Comparison of ENCODE assay signal across 8 cellular contexts in the genomic region with DNA sequence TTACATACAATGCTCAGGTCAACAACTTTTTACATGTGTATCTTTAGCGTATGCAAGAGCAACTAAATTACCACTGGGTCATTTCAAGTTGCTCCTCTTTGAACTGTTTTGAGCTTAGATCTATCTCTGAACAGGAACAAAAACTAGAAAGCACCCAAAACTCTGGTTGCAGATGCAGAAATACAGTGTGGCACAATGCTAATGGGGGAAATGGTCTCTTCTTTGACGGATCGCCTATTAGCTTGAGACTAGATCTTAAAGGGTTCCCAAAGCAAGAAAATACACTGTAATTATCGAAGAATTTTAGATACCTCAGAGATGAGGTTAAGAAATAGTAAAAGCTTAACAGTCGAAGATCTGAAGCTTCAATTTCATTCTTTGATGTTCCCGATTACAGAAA. TPM values are rescaled to one million over a fixed set of nuclear protein-coding genes. Genes with fewer than 3 reads are reported as not detected.
DNase-seq lines count a peak whose midpoint lies in the region; ATAC-seq and TF ChIP-seq lines count a peak whose summit lies in the region.

No MANE protein-coding gene starts in this region.

- peaks cover 75% of the 10 kb centered on the region for H3K4me1 Mint-ChIP-seq in activated CD8-positive, alpha-beta memory T cell treated with anti-CD3 and anti-CD28 coated beads, Interleukin-2, amount 10 ng/mL, durations not matched to agents 7 days and 5 days
- peaks cover 67 to 82% of the 10 kb centered on the region in 2 donors for H3K4me1 Mint-ChIP-seq in effector memory CD8-positive, alpha-beta T cell (ENCODE audit: low read depth in 2 of 2)

- ATAC-seq in activated CD8-positive, alpha-beta memory T cell treated with anti-CD3 and anti-CD28 coated beads, Interleukin-2, amount 10 ng/mL, durations not matched to agents 7 days and 5 days, result no peak
- no peak for ATAC-seq in effector memory CD8-positive, alpha-beta T cell (replicated peaks)
- no peak for ATAC-seq in esophagus mucosa

- peaks cover 57% of the 10 kb centered on the region for H3K4me1 ChIP-seq in OCI-LY1 (ENCODE audit: insufficient read depth, low read length, severe bottlenecking)

- H4K20me1 ChIP-seq in OCI-LY1 (ENCODE audit: insufficient read depth, low read length), result no peaks in the 10 kb centered on the region
- H4K20me1 ChIP-seq in neural cell (ENCODE audit: insufficient read depth), result no peaks in the 10 kb centered on the region

- H3K9me3 ChIP-seq in OCI-LY1 (ENCODE audit: low read length), result no peaks in the 10 kb centered on the region
- no peaks in the 10 kb centered on the region for H3K9me3 ChIP-seq in neural cell (ENCODE audit: low read length)

- no peak overlapping the region for H2AFZ ChIP-seq in OCI-LY1 (ENCODE audit: low read length)
- H2AFZ ChIP-seq in neural cell (ENCODE audit: low read depth, low read length), result peak overlapping the region; percentile 80

- H3K36me3 Mint-ChIP-seq in activated CD8-positive, alpha-beta memory T cell treated with anti-CD3 and anti-CD28 coated beads, Interleukin-2, amount 10 ng/mL, durations not matched to agents 7 days and 5 days, result peaks cover 17% of the 10 kb centered on the region
- H3K36me3 Mint-ChIP-seq in effector memory CD8-positive, alpha-beta T cell (ENCODE audit: insufficient read depth), result peaks cover 41% of the 10 kb centered on the region

- no peak for TF ChIP-seq CTCF in OCI-LY1 (IDR thresholded peaks at IDR 0.05; ENCODE audit: low read length)
- no peak for TF ChIP-seq CTCF in neural cell (IDR thresholded peaks at IDR 0.05; ENCODE audit: poor library complexity, severe bottlenecking)

- H3K27ac ChIP-seq in OCI-LY1 (ENCODE audit: low read depth, low read length, poor library complexity, severe bottlenecking), result peak overlapping the region; percentile 32
- peak overlapping the region; percentile 88 for H3K27ac ChIP-seq in neural cell (ENCODE audit: low read length)

- H3K27me3 Mint-ChIP-seq in activated CD8-positive, alpha-beta memory T cell treated with anti-CD3 and anti-CD28 coated beads, Interleukin-2, amount 10 ng/mL, durations not matched to agents 7 days and 5 days, result no peaks in the 10 kb centered on the region
- no peaks in the 10 kb centered on the region for H3K27me3 Mint-ChIP-seq in effector memory CD8-positive, alpha-beta T cell

- H3K36me3 ChIP-seq in OCI-LY1 (ENCODE audit: insufficient read depth, low read length) (no peaks in the 10 kb centered on the region), neural cell (ENCODE audit: insufficient read depth, low read length) (no peaks in the 10 kb centered on the region)

- no peaks in the 10 kb centered on the region for H3F3A ChIP-seq in OCI-LY1 (ENCODE audit: insufficient read depth, low read length)
- no peaks in the 10 kb centered on the region for H3F3A ChIP-seq in neural cell (ENCODE audit: insufficient read depth, low read length, poor library complexity, severe bottlenecking)

- DNase-seq in activated CD8-positive, alpha-beta memory T cell treated with anti-CD3 and anti-CD28 coated beads, Interleukin-2, amount 10 ng/mL, durations not matched to agents 7 days and 5 days, result no peak
- no peak for DNase-seq in activated CD8-positive, alpha-beta memory T cell treated with anti-CD3 and anti-CD28 coated beads for 24 hours
- DNase-seq in effector memory CD8-positive, alpha-beta T cell, result no peak
- DNase-seq in cortex of kidney (lab: John Stamatoyannopoulos, UW), result no peak
- no peak for DNase-seq in posterior vena cava (ENCODE audit: low spot score)

- intact Hi-C loops in posterior vena cava (cut with DNase I), result no loop called here

- TF ChIP-seq EP300 in neural cell (conservative IDR thresholded peaks at IDR 0.05; ENCODE audit: poor library complexity, severe bottlenecking), result no peak

- peak overlapping the region; percentile 96 for H3K4me3 Mint-ChIP-seq in activated CD8-positive, alpha-beta memory T cell treated with anti-CD3 and anti-CD28 coated beads, Interleukin-2, amount 10 ng/mL, durations not matched to agents 7 days and 5 days
- H3K4me3 Mint-ChIP-seq in effector memory CD8-positive, alpha-beta T cell, result peak overlapping the region; percentile 92 to 93

- H3K27ac Mint-ChIP-seq in activated CD8-positive, alpha-beta memory T cell treated with anti-CD3 and anti-CD28 coated beads, Interleukin-2, amount 10 ng/mL, durations not matched to agents 7 days and 5 days, result peak overlapping the region; percentile 90
- peak overlapping the region; percentile 94 to 97 for H3K27ac Mint-ChIP-seq in effector memory CD8-positive, alpha-beta T cell

- peak overlapping the region; percentile 75 for H3K9ac ChIP-seq in OCI-LY1 (ENCODE audit: low read length)
- peak overlapping the region; percentile 94 for H3K9ac ChIP-seq in neural cell (ENCODE audit: low read length)

- H3K79me2 ChIP-seq in OCI-LY1 (ENCODE audit: insufficient read depth, low read length), result no peaks in the 10 kb centered on the region; the same call in 1 of the 2 replicates
- H3K79me2 ChIP-seq in neural cell (replicated peaks; ENCODE audit: insufficient read depth, low read length), result peaks cover 46% of the 10 kb centered on the region

- peak overlapping the region; percentile 81 for H3K4me2 ChIP-seq in OCI-LY1 (ENCODE audit: low read length)
- peak overlapping the region; percentile 72 for H3K4me2 ChIP-seq in neural cell (ENCODE audit: low read length)

- H3K27me3 ChIP-seq in OCI-LY1 (ENCODE audit: insufficient read depth, low read length) (peaks cover 8% of the 10 kb centered on the region), neural cell (ENCODE audit: insufficient read depth, low read depth, low read length) (no peaks in the 10 kb centered on the region)

- CTCF ChIA-PET in activated CD8-positive, alpha-beta memory T cell treated with anti-CD3 and anti-CD28 coated beads, Interleukin-2, amount 10 ng/mL, durations not matched to agents 7 days and 5 days (lab: Charles Lee), result interaction anchor here (0.8 to 12.1 kb wide), 9 partner anchors 9 to 352 kb away, joined by 3 to 115 read pairs (median 4); a partner anchor contains a TSS

- TF ChIP-seq RAD21 in neural cell (conservative IDR thresholded peaks at IDR 0.05), result no peak

- H3K4me3 ChIP-seq in OCI-LY1 (ENCODE audit: low read depth, low read length, poor library complexity, severe bottlenecking) (peak overlapping the region; percentile 78), neural cell (ENCODE audit: low read length) (peak overlapping the region; percentile 75)

- H3K9me3 Mint-ChIP-seq in activated CD8-positive, alpha-beta memory T cell treated with anti-CD3 and anti-CD28 coated beads, Interleukin-2, amount 10 ng/mL, durations not matched to agents 7 days and 5 days (ENCODE audit: low read depth), result no peaks in the 10 kb centered on the region
- no peaks in the 10 kb centered on the region for H3K9me3 Mint-ChIP-seq in effector memory CD8-positive, alpha-beta T cell

- H3K9me2 ChIP-seq in OCI-LY1 (ENCODE audit: low read depth, low read length) (no peaks in the 10 kb centered on the region), neural cell (ENCODE audit: insufficient read depth, low read length) (no peaks in the 10 kb centered on the region)

TF ChIP-seq in neural cell, 6 proteins besides CTCF, POLR2A, EP300 and RAD21:
- no peak for TF ChIP-seq POLR2AphosphoS5 (IDR thresholded peaks at IDR 0.05)
- TF ChIP-seq SMC3 (conservative IDR thresholded peaks at IDR 0.05; ENCODE audit: poor library complexity), result no peak
- TF ChIP-seq, protein P1, sequence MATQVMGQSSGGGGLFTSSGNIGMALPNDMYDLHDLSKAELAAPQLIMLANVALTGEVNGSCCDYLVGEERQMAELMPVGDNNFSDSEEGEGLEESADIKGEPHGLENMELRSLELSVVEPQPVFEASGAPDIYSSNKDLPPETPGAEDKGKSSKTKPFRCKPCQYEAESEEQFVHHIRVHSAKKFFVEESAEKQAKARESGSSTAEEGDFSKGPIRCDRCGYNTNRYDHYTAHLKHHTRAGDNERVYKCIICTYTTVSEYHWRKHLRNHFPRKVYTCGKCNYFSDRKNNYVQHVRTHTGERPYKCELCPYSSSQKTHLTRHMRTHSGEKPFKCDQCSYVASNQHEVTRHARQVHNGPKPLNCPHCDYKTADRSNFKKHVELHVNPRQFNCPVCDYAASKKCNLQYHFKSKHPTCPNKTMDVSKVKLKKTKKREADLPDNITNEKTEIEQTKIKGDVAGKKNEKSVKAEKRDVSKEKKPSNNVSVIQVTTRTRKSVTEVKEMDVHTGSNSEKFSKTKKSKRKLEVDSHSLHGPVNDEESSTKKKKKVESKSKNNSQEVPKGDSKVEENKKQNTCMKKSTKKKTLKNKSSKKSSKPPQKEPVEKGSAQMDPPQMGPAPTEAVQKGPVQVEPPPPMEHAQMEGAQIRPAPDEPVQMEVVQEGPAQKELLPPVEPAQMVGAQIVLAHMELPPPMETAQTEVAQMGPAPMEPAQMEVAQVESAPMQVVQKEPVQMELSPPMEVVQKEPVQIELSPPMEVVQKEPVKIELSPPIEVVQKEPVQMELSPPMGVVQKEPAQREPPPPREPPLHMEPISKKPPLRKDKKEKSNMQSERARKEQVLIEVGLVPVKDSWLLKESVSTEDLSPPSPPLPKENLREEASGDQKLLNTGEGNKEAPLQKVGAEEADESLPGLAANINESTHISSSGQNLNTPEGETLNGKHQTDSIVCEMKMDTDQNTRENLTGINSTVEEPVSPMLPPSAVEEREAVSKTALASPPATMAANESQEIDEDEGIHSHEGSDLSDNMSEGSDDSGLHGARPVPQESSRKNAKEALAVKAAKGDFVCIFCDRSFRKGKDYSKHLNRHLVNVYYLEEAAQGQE (IDR thresholded peaks at IDR 0.05; ENCODE audit: borderline replicate concordance), result no peak
- no peak for TF ChIP-seq MXI1 (conservative IDR thresholded peaks at IDR 0.05; ENCODE audit: poor library complexity, severe bottlenecking)
- no peak for TF ChIP-seq EZH2 (IDR thresholded peaks at IDR 0.05; ENCODE audit: borderline replicate concordance, insufficient read depth, low read length, poor library complexity, severe bottlenecking)
- no peak for TF ChIP-seq TAF1 (IDR thresholded peaks at IDR 0.05; ENCODE audit: low read depth)

RNA-seq across cellular contexts. Expression of a gene that starts 0.9 kb away (rescaled TPM):
- 10 to 100 TPM; 72.0 to 91.8 TPM for total RNA-seq in activated CD8-positive, alpha-beta memory T cell treated with anti-CD3 and anti-CD28 coated beads, Interleukin-2, amount 10 ng/mL, durations not matched to agents 7 days and 5 days
- polyA plus RNA-seq in neural cell, result 96.8 and 113 TPM in 2 replicates
- 128 and 134 TPM in 2 replicates for polyA minus RNA-seq in neural cell
- total RNA-seq in esophagus mucosa (35.7 TPM), posterior vena cava (10 to 100 TPM; 56.7 to 62.6 TPM)

RNA-seq across cellular contexts. Expression of a gene that starts 41.5 kb away (rescaled TPM):
- total RNA-seq in activated CD8-positive, alpha-beta memory T cell treated with anti-CD3 and anti-CD28 coated beads, Interleukin-2, amount 10 ng/mL, durations not matched to agents 7 days and 5 days, result 1 to 10 TPM in 1 of 2 experiments, not detected in 1; 9.3 TPM
- not detected in 2 replicates for polyA plus RNA-seq in neural cell
- polyA minus RNA-seq in neural cell, result not detected in 2 replicates
- 3.5 TPM for total RNA-seq in esophagus mucosa
- total RNA-seq in posterior vena cava, result 100 to 1,000 TPM; 221 to 388 TPM

Comparison
In these comparisons a context has a peak if more than half of its experiments do, and no peak if none do; other contexts are left out.
1. RNA of a gene that starts 41.5 kb away (total RNA-seq): 221 to 388 TPM in posterior vena cava; 9.3 TPM in activated CD8-positive, alpha-beta memory T cell treated with anti-CD3 and anti-CD28 coated beads, Interleukin-2, amount 10 ng/mL, durations not matched to agents 7 days and 5 days and 3.5 TPM in esophagus mucosa (single experiment); every median in the first group is over 10 times any median in the second.